ENCODE assay signal across 8 cellular contexts in the genomic region with DNA sequence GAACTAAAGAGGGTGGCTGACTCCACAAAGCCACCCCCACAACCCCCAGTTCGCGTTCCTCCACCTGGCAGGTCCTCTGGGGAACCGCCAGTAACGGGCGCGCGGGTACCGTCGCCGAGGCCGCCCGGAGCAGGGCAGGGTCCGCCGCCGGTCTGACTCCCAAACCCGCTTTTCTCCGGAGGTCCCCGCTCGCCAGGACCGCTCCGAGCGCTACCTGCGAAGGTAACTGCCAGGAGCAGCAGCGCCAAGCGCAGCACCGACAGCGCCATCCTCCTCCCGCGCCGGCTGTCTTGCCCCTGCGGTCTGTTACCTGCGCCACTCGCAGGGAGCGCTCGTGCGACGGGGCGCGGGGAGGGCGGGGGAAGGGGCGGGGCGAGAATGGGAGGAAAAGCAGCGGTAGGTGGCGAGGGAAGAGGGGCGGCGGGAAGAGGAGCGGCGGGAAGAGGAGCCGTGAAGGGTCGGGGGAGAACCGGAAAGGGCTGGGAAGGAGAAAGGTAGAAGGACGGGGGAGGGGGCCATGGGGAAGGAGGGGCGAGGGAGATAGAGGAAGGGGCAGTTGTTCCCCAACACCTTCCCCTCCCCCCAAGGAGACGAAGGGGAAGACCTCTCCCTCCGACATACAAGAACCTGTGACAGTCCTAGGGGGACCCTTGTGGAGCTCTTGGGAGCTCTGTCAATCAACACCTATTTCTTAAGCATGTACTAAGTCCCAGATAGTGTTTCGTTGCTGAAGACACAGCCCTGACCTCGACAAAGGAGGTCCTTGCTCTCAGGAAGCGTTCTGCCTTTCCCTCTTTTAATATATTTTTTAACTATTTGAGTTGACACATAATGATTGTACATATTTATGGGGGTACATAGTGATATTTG. TPM values are rescaled to one million over a fixed set of nuclear protein-coding genes. Genes with fewer than 3 reads are reported as not detected.
A peak's percentile ranks its signal among the peaks of the same experiment; 100 is the strongest.
DNase-seq lines count a peak whose midpoint lies in the region; ATAC-seq and TF ChIP-seq lines count a peak whose summit lies in the region.

A gene with protein sequence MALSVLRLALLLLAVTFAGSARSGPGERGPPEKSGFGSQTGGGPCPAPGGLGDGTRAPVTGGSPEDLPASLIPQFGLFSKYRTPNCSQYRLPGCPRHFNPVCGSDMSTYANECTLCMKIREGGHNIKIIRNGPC (minus strand): TSS at position 308 of the 870 bp plus-strand sequence. CDS start 39 bp downstream, at position 269.

- H2AFZ ChIP-seq in OCI-LY1 (ENCODE audit: low read length), result no peak within 1 kb of the TSS
- peak within 1 kb of the TSS; percentile 62 for H2AFZ ChIP-seq in smooth muscle cell (ENCODE audit: low read depth)

- H3K4me3 ChIP-seq in OCI-LY1 (ENCODE audit: low read depth, low read length, poor library complexity, severe bottlenecking) (peak within 1 kb of the TSS; percentile 58), left ventricle myocardium inferior (peak within 1 kb of the TSS; percentile 60), smooth muscle cell (peak within 1 kb of the TSS; percentile 63)

- H3K9ac ChIP-seq in OCI-LY1 (ENCODE audit: low read length) (peak within 1 kb of the TSS; percentile 45; the same call in 1 of the 2 replicates), smooth muscle cell (ENCODE audit: low read depth) (no peak within 1 kb of the TSS)

- intact Hi-C loops in left ventricle myocardium inferior (cut with micrococcal nuclease), result no loop called here

- no peaks in the 10 kb centered on the region for H3K9me2 ChIP-seq in OCI-LY1 (ENCODE audit: low read depth, low read length)

- H4K20me1 ChIP-seq in OCI-LY1 (ENCODE audit: insufficient read depth, low read length) (no peaks in the 10 kb centered on the region), smooth muscle cell (ENCODE audit: low read depth) (no peaks in the 10 kb centered on the region)

- H3K4me1 ChIP-seq in OCI-LY1 (ENCODE audit: insufficient read depth, low read length, severe bottlenecking) (peaks cover 10% of the 10 kb centered on the region), left ventricle myocardium inferior (peaks cover 8% of the 10 kb centered on the region), smooth muscle cell (ENCODE audit: low read depth) (no peaks in the 10 kb centered on the region)

- no peaks in the 10 kb centered on the region for H3K79me2 ChIP-seq in OCI-LY1 (ENCODE audit: insufficient read depth, low read length)
- H3K79me2 ChIP-seq in smooth muscle cell (ENCODE audit: low read depth), result no peaks in the 10 kb centered on the region

- H3K4me2 ChIP-seq in OCI-LY1 (ENCODE audit: low read length) (peak within 1 kb of the TSS; percentile 88), smooth muscle cell (peak within 1 kb of the TSS; percentile 95)

- H3K9me3 ChIP-seq in OCI-LY1 (ENCODE audit: low read length) (no peaks in the 10 kb centered on the region), left ventricle myocardium inferior (replicated peaks) (no peaks in the 10 kb centered on the region), smooth muscle cell (replicated peaks; ENCODE audit: low read depth) (no peaks in the 10 kb centered on the region)

- H3K36me3 ChIP-seq in OCI-LY1 (ENCODE audit: insufficient read depth, low read length) (no peaks in the 10 kb centered on the region), left ventricle myocardium inferior (no peaks in the 10 kb centered on the region), smooth muscle cell (ENCODE audit: low read depth) (no peaks in the 10 kb centered on the region)

- H3K27ac ChIP-seq in OCI-LY1 (ENCODE audit: low read depth, low read length, poor library complexity, severe bottlenecking) (no peak within 1 kb of the TSS), left ventricle myocardium inferior (replicated peaks) (no peak within 1 kb of the TSS), smooth muscle cell (ENCODE audit: low read depth) (no peak within 1 kb of the TSS)

- no peaks in the 10 kb centered on the region; the same call in 1 of the 2 replicates for H3K27me3 ChIP-seq in OCI-LY1 (ENCODE audit: insufficient read depth, low read length)
- peaks cover 41% of the 10 kb centered on the region for H3K27me3 ChIP-seq in left ventricle myocardium inferior (ENCODE audit: low read depth)
- peaks cover 40% of the 10 kb centered on the region for H3K27me3 ChIP-seq in smooth muscle cell (ENCODE audit: low read depth)

- DNase-seq in ELR (ENCODE audit: low read depth) (peak; percentile 40), left ventricle myocardium inferior (peak; percentile 26), smooth muscle cell (lab: John Stamatoyannopoulos, UW; ENCODE audit: unreplicated experiment) (no peak), NCI-H1092 treated with DMSO at 0.1 percent for 48 hours (lab: John Stamatoyannopoulos, UW) (no peak)
- DNase-seq in activated effector memory CD4-positive, alpha-beta T cell treated with Interleukin-2 at 50 U/mL for 16 hours, result peak; percentile 63

- no peaks in the 10 kb centered on the region for H3F3A ChIP-seq in OCI-LY1 (ENCODE audit: insufficient read depth, low read length)
- no peaks in the 10 kb centered on the region for H3F3A ChIP-seq in smooth muscle cell (ENCODE audit: low read depth)

- WGBS in smooth muscle cell (ENCODE audit: low lambda C conversion rate), result 3% methylated on average over 44 of the region's 58 CpGs

- ATAC-seq in HG02763 (IDR thresholded peaks at IDR 0.05; ENCODE audit: unreplicated experiment), result peak; percentile 39
- no peak for ATAC-seq in GM21737 (IDR thresholded peaks at IDR 0.05; ENCODE audit: unreplicated experiment)

- TF ChIP-seq CTCF in OCI-LY1 (IDR thresholded peaks at IDR 0.05; ENCODE audit: low read length), result peak; percentile 31; the same call in 1 of the 2 replicates
- no peak for TF ChIP-seq CTCF in left ventricle myocardium inferior (IDR thresholded peaks at IDR 0.05; ENCODE audit: borderline replicate concordance)
- TF ChIP-seq CTCF in smooth muscle cell (IDR thresholded peaks at IDR 0.05; ENCODE audit: borderline replicate concordance, insufficient read depth, poor library complexity, severe bottlenecking), result no peak

RNA-seq across cellular contexts. Expression of the gene that starts here (rescaled TPM):
- 0.80 TPM for total RNA-seq in left ventricle myocardium inferior
- total RNA-seq in smooth muscle cell, result not detected in 2 replicates
- not detected in 2 replicates for polyA plus RNA-seq in smooth muscle cell

Comparison
In these comparisons a context has a peak if more than half of its experiments do, and no peak if none do; other contexts are left out.
1. Peak in DNase-seq and H3K4me3 ChIP-seq in left ventricle myocardium inferior; RNA of the gene not detected or under 1 TPM.
2. DNase-seq: peak in ELR (single experiment) and activated effector memory CD4-positive, alpha-beta T cell treated with Interleukin-2 at 50 U/mL for 16 hours (single experiment); none in smooth muscle cell (single experiment) and NCI-H1092 treated with DMSO at 0.1 percent for 48 hours (single experiment).
3. Peak in every context shown above with its lines, with median percentiles within 50 percentile points of each other: H3K4me3 ChIP-seq.